ENCODE assay signal across 12 cellular contexts in the genomic region with DNA sequence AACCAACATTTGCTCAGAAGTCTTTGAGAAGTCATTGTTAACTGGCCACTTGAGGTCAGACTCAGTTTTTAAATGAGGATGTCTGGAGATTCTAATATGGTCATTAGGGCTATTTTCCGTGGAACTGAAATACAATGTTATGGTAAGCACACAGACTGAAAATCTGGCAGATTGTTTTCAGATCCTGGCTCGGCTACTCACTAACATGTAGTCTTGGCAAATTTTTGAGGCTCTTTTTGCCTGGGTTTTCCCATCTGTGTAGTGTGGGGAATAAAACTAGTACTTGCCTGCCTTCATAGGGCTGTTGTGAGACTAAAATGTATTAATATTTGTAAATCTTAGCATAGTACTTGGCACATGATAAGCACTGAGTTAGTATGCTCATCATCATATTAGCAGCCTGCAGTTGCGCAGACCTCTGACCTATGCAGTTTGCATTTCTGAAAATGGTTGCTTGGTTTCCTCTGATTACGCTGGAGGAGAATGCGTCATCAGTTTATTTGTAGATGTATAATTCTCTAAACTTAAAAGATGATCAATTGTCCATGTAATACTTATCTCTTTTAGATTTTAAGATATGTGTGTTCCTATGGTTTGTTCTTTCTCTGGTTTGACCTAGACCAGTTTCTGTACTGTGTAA.
"Had no signal": no experiment of that assay in that cellular context is flagged by ENCODE, and none has a peak within 500 bp of the region (broad histone marks: within the 10 kb centered on the region; RNA-seq: fewer than 3 reads in every experiment).

No MANE protein-coding gene starts in this region.

- H3K4me3 ChIP-seq: body of pancreas, hepatocyte had no signal

- H3K9me3 ChIP-seq: body of pancreas had no signal

- H3K27me3 ChIP-seq: body of pancreas, hepatocyte had no signal

- DNase-seq: amniotic stem cell; body of pancreas; foreskin melanocyte; mammary epithelial cell; nephron progenitor cell; SHP77 treated with DMSO at 0.1 percent for 48 hours; stimulated activated CD4-positive, alpha-beta T cell treated with anti-CD3 and anti-CD28 coated beads, Interleukin-15, amount 100 ng/mL, for 24 hours; stimulated activated CD4-positive, alpha-beta T cell treated with anti-CD3 and anti-CD28 coated beads, Interleukin-4, amount 100 ng/mL, for 24 hours; stimulated activated naive CD8-positive, alpha-beta T cell treated with anti-CD3 and anti-CD28 coated beads, Interleukin-15, amount 100 ng/mL, for 72 hours; T-helper 2 cell had no signal

- ATAC-seq: activated CD4-positive, CD25-positive, alpha-beta regulatory T cell treated with anti-CD3 and anti-CD28 coated beads, Interleukin-2, amount 50 U/mL, for 24 hours; body of pancreas; stimulated activated naive CD8-positive, alpha-beta T cell treated with anti-CD3 and anti-CD28 coated beads, Interleukin-15, amount 100 ng/mL, for 72 hours had no signal
